8 cellular contexts compared by ENCODE assay signal in the genomic region with DNA sequence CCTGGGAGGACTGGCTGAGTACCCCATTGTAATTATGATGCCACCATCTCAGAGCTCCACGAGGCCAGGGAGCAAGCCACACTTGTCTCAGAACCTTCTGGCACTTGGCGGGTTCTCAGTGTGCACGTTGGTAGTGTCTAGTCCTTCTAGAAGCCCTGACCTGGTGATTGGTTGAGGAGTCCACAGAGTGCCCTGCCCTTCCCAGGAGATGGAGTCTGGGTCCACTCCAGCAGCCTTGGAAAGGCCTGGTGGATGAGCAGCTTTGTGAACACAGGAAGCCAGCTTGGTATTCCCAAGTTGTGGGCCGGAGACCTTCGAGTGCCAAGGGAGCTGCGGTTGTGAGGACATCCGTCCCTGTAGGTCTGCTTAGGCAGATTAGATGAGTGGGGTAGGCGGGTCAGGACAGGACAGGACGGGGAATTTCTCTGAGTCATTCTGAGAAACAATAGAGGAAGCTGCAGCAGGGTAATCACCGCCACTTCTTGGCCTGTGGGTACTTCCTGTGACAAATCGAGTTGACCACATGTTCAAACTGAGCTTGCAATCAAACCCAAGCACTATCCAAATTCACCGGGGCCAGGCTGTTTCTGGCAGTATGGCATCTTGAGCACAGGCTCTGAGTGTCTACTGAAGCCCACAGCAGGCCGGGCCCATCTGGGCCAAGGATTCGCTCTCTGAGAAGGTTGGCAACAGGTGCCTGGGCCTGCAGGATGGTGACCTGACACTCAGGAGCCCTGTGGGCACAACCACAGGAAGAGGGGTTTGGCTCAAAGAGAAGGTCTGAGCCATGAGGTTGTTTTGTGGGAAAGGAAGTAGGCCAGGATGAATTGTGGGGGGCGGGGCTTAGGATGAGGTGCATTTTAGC.
A peak's percentile ranks its signal among the peaks of the same experiment; 100 is the strongest.
DNase-seq lines count a peak whose midpoint lies in the region; ATAC-seq, FAIRE-seq and TF ChIP-seq lines count a peak whose summit lies in the region.

No MANE protein-coding gene starts in this region.

- TF ChIP-seq CTCF in pancreas (IDR thresholded peaks at IDR 0.05) (no peak), vagina (IDR thresholded peaks at IDR 0.05) (no peak)

- H3K9me3 ChIP-seq in pancreas (no peaks in the 10 kb centered on the region), vagina (no peaks in the 10 kb centered on the region)

- no peak for FAIRE-seq in pancreas (lab: Jason Lieb, UNC)

- H3K4me1 ChIP-seq in pancreas (no peaks in the 10 kb centered on the region), vagina (peaks cover 22% of the 10 kb centered on the region)

- WGBS in pancreas, 2 donors, result 84 to 90% methylated on average over 15 of the region's 15 CpGs

- H3K4me3 ChIP-seq in pancreas (no peak overlapping the region), vagina (no peak overlapping the region)

- DNase-seq in NOMO-1 (lab: John Stamatoyannopoulos, UW; ENCODE audit: unreplicated experiment in 2 of 2) (peak; percentile 93 to 99), fibroblast of gingiva (ENCODE audit: low read depth) (peak; percentile 78), pancreas (peak in 1 of 6 donors; percentile 47), vagina (ENCODE audit: extremely low spot score in 2 of 2) (no peak), DMS79 (lab: John Stamatoyannopoulos, UW) (no peak)
- DNase-seq in activated CD8-positive, alpha-beta memory T cell treated with anti-CD3 and anti-CD28 coated beads, Interleukin-2, amount 50 U/mL, for 24 hours (ENCODE audit: extremely low read depth), result peak; percentile 40

- H3K36me3 ChIP-seq in pancreas, result no peaks in the 10 kb centered on the region
- no peaks in the 10 kb centered on the region for H3K36me3 ChIP-seq in vagina

- H3K27me3 ChIP-seq in pancreas (no peaks in the 10 kb centered on the region), vagina (no peaks in the 10 kb centered on the region)

- TF ChIP-seq POLR2A in vagina (IDR thresholded peaks at IDR 0.05), result no peak

- H3K27ac ChIP-seq in pancreas (peak overlapping the region in 2 of 4 donors; percentile 41), vagina (peak overlapping the region; percentile 36)

- intact Hi-C loops in pancreas (cut with DNase I), result no loop called here
- intact Hi-C loops in vagina (cut with DNase I), result no loop called here

- peak; percentile 88 for ATAC-seq in GM18520 (IDR thresholded peaks at IDR 0.05; ENCODE audit: unreplicated experiment)
- peak; percentile 97 for ATAC-seq in HG02870 (IDR thresholded peaks at IDR 0.05; ENCODE audit: unreplicated experiment)
- ATAC-seq in pancreas, result peak in 3 of 4 donors; percentile 61 to 88 (median 87)

Comparison
In these comparisons a context has a peak if more than half of its experiments do, and no peak if none do; other contexts are left out.
1. DNase-seq: peak in NOMO-1 (2 of 2), activated CD8-positive, alpha-beta memory T cell treated with anti-CD3 and anti-CD28 coated beads, Interleukin-2, amount 50 U/mL, for 24 hours (single experiment) and fibroblast of gingiva (single experiment); none in vagina (0 of 2) and DMS79 (single experiment).
2. Peak in every context shown above with its lines, with median percentiles within 50 percentile points of each other: ATAC-seq.